Comparison of ENCODE assay signal across 23 cellular contexts in genomic region chr7:52539414-52539813, GRCh38.
"Had no signal": no experiment of that assay in that cellular context is flagged by ENCODE, and none has a peak within 500 bp of the region (broad histone marks: within the 10 kb centered on the region; RNA-seq: fewer than 3 reads in every experiment).

No MANE protein-coding gene starts in this region.

- H3K27me3 ChIP-seq: colonic mucosa, dorsolateral prefrontal cortex, esophagus muscularis mucosa, foreskin keratinocyte, gastroesophageal sphincter, heart left ventricle, left lung had no signal

- H3K27me3 Mint-ChIP-seq: dendritic cell treated with granulocyte-macrophage colony-stimulating factor and Interleukin-4, amounts not matched to agents 40 ng/mL and 50 ng/mL, for 4 days; naive B cell; naive thymus-derived CD8-positive, alpha-beta T cell had no signal

- FAIRE-seq: endothelial cell of umbilical vein, frontal cortex, islet of Langerhans, keratinocyte had no signal

- H3K4me3 ChIP-seq: colonic mucosa, dorsolateral prefrontal cortex, esophagus muscularis mucosa, gastroesophageal sphincter, heart left ventricle, left lung, lower lobe of right lung, mucosa of descending colon had no signal

- H3K36me3 ChIP-seq: colonic mucosa, esophagus muscularis mucosa, gastroesophageal sphincter, heart left ventricle, left lung, lower lobe of right lung had no signal

- H3K27ac ChIP-seq: colonic mucosa, dorsolateral prefrontal cortex, esophagus muscularis mucosa, foreskin keratinocyte, gastroesophageal sphincter, heart left ventricle, left lung, lower lobe of right lung had no signal

- H3K36me3 Mint-ChIP-seq: naive B cell; naive thymus-derived CD8-positive, alpha-beta T cell had no signal

- DNase-seq: colonic mucosa; cortex of kidney; dorsolateral prefrontal cortex; effector CD4-positive, alpha-beta T cell; effector memory CD4-positive, alpha-beta T cell; heart left ventricle; hippocampal formation; left cardiac atrium; left lung; left ventricle myocardium superior; lower lobe of right lung; mucosa of descending colon; naive B cell; naive thymus-derived CD8-positive, alpha-beta T cell had no signal

- H3K4me3 Mint-ChIP-seq: dendritic cell treated with granulocyte-macrophage colony-stimulating factor and Interleukin-4, amounts not matched to agents 40 ng/mL and 50 ng/mL, for 4 days; mesothelial cell of epicardium; naive B cell; naive thymus-derived CD8-positive, alpha-beta T cell had no signal

- H3K4me1 ChIP-seq: colonic mucosa, esophagus muscularis mucosa, foreskin keratinocyte, gastroesophageal sphincter, heart left ventricle, left lung, lower lobe of right lung had no signal

- H3K9me3 ChIP-seq: colonic mucosa, esophagus muscularis mucosa, gastroesophageal sphincter, heart left ventricle, lower lobe of right lung, mucosa of descending colon had no signal

- H3K27ac Mint-ChIP-seq: dendritic cell treated with granulocyte-macrophage colony-stimulating factor and Interleukin-4, amounts not matched to agents 40 ng/mL and 50 ng/mL, for 4 days; mesothelial cell of epicardium; naive B cell; naive thymus-derived CD8-positive, alpha-beta T cell had no signal

- ATAC-seq: foreskin keratinocyte; gastroesophageal sphincter; heart left ventricle; left ventricle myocardium superior; lower lobe of right lung; mucosa of descending colon; naive thymus-derived CD8-positive, alpha-beta T cell had no signal

- H3K4me1 Mint-ChIP-seq: naive B cell; naive thymus-derived CD8-positive, alpha-beta T cell had no signal
